3 cellular contexts compared by ENCODE assay signal in genomic region chr5:35626108-35626507, GRCh38.
TF ChIP-seq lines count a peak whose summit lies in the region.

No MANE protein-coding gene starts in this region.

TF ChIP-seq in GM12878, 131 proteins besides CTCF, POLR2A, EP300 and RAD21:
- TF ChIP-seq CEBPZ (IDR thresholded peaks at IDR 0.05; ENCODE audit: low read depth, low read length) (no peak), TARDBP (IDR thresholded peaks at IDR 0.05; ENCODE audit: borderline replicate concordance) (no peak)

TF ChIP-seq in HEK293T, 16 proteins besides CTCF, POLR2A, EP300 and RAD21:
- TF ChIP-seq L3MBTL2 (conservative IDR thresholded peaks at IDR 0.05) (no peak), NFRKB (IDR thresholded peaks at IDR 0.05) (no peak), FOXM1 (IDR thresholded peaks at IDR 0.05; ENCODE audit: borderline replicate concordance) (no peak), SP1 (IDR thresholded peaks at IDR 0.05) (no peak), LEF1 (IDR thresholded peaks at IDR 0.05; ENCODE audit: borderline replicate concordance) (no peak), ZNF384 (IDR thresholded peaks at IDR 0.05) (no peak), FOXK2 (IDR thresholded peaks at IDR 0.05) (no peak), PKNOX1 (IDR thresholded peaks at IDR 0.05) (no peak), ELF4 (IDR thresholded peaks at IDR 0.05) (no peak), CTBP1 (IDR thresholded peaks at IDR 0.05; ENCODE audit: borderline replicate concordance) (no peak), HDGF (IDR thresholded peaks at IDR 0.05; ENCODE audit: borderline replicate concordance) (no peak), BHLHE40 (IDR thresholded peaks at IDR 0.05; ENCODE audit: borderline replicate concordance) (no peak), SUZ12 (IDR thresholded peaks at IDR 0.05) (no peak), FOXA1 (IDR thresholded peaks at IDR 0.05) (no peak), TARDBP (IDR thresholded peaks at IDR 0.05) (no peak), ARNT (IDR thresholded peaks at IDR 0.05) (no peak)

TF ChIP-seq in GM23338, 12 proteins besides CTCF, POLR2A, EP300 and RAD21:
- TF ChIP-seq EZH2phosphoT487 (IDR thresholded peaks at IDR 0.05; ENCODE audit: unreplicated experiment) (no peak), POLR2AphosphoS5 (IDR thresholded peaks at IDR 0.05; ENCODE audit: low read depth) (no peak), REST (IDR thresholded peaks at IDR 0.05; ENCODE audit: unreplicated experiment) (no peak), ETS1 (IDR thresholded peaks at IDR 0.05) (no peak), ZNF331 (CRISPR knock-in tag; IDR thresholded peaks at IDR 0.05; ENCODE audit: low read depth) (no peak), ZNF114 (CRISPR knock-in tag; IDR thresholded peaks at IDR 0.05) (no peak), EZH2 (IDR thresholded peaks at IDR 0.05; ENCODE audit: low read depth, unreplicated experiment) (no peak), ZNF462 (CRISPR knock-in tag; IDR thresholded peaks at IDR 0.05) (no peak), JUNB (IDR thresholded peaks at IDR 0.05; ENCODE audit: unreplicated experiment) (no peak), NANOG (IDR thresholded peaks at IDR 0.05; ENCODE audit: borderline replicate concordance) (no peak), STAT1 (IDR thresholded peaks at IDR 0.05; ENCODE audit: unreplicated experiment) (no peak), CREB1 (CRISPR knock-in tag; IDR thresholded peaks at IDR 0.05; ENCODE audit: low read depth) (no peak)
